8 cellular contexts compared by ENCODE assay signal in genomic region chr20:59933849-59934585, GRCh38. TPM values are rescaled to one million over a fixed set of nuclear protein-coding genes. Genes with fewer than 3 reads are reported as not detected.
A peak's percentile ranks its signal among the peaks of the same experiment; 100 is the strongest.
DNase-seq lines count a peak whose midpoint lies in the region; ATAC-seq lines count a peak whose summit lies in the region.

No MANE protein-coding gene starts in this region.

- H3K27me3 ChIP-seq in SJSA1 (replicated peaks): no peaks in the 10 kb centered on the region

- H3K36me3 ChIP-seq in SJSA1: peaks cover 14% of the 10 kb centered on the region; the same call in 1 of the 2 replicates

- peaks cover 19% of the 10 kb centered on the region for H3K4me1 ChIP-seq in SJSA1 (replicated peaks)

- peak overlapping the region; percentile 44 for H3K4me3 ChIP-seq in SJSA1

- ATAC-seq in GM19397 (IDR thresholded peaks at IDR 0.05; ENCODE audit: unreplicated experiment) (peak; percentile 83), HG03520 (IDR thresholded peaks at IDR 0.05; ENCODE audit: unreplicated experiment) (peak; percentile 71)

- no peaks in the 10 kb centered on the region for H3K9me3 ChIP-seq in SJSA1 (replicated peaks)

- DNase-seq in CD1c-positive myeloid dendritic cell (ENCODE audit: extremely low spot score): peak; percentile 83
- DNase-seq in SJSA1 (ENCODE audit: low read depth in 1 of 2, low spot score in 2 of 2): peak; percentile 73
- DNase-seq in activated naive CD4-positive, alpha-beta T cell treated with anti-CD3 and anti-CD28 coated beads, Interleukin-2, amount 50 U/mL, for 16 hours: peak; percentile 82
- DNase-seq in glomerular visceral epithelial cell (ENCODE audit: extremely low spot score): peak; percentile 86
- peak in 50 of 56 donors; percentile 16 to 88 (median 66) for DNase-seq in nucleus accumbens (lab: John Stamatoyannopoulos, UW)
- DNase-seq in substantia nigra (lab: John Stamatoyannopoulos, UW): peak in 47 of 49 donors; percentile 16 to 88 (median 71)

- no peak overlapping the region for H3K27ac ChIP-seq in SJSA1
- peak overlapping the region; percentile 49 for H3K27ac ChIP-seq in substantia nigra (ENCODE audit: low read depth, low read length, poor library complexity, severe bottlenecking)

RNA-seq across cellular contexts. Expression of gene SYCP2, which starts 0.6 kb away (rescaled TPM):
- total RNA-seq in SJSA1 (2014; rRNA removed; shearing (Covaris generic)): 1.1 and 2.6 TPM in 2 replicates

RNA-seq across cellular contexts. Expression of gene PPP1R3D, which starts 6.1 kb away (rescaled TPM):
- 7.4 and 8.6 TPM in 2 replicates for total RNA-seq in SJSA1 (2014; rRNA removed; shearing (Covaris generic))

RNA-seq across cellular contexts. Expression of gene FAM217B, which starts 6.2 kb away (rescaled TPM):
- 3.7 and 3.8 TPM in 2 replicates for total RNA-seq in SJSA1 (2014; rRNA removed; shearing (Covaris generic))

RNA-seq across cellular contexts. Expression of gene CDH26, which starts 24.2 kb away (rescaled TPM):
- total RNA-seq in SJSA1 (2014; rRNA removed; shearing (Covaris generic)): not detected in 2 replicates
